Comparison of ENCODE assay signal across 19 cellular contexts in the genomic region with DNA sequence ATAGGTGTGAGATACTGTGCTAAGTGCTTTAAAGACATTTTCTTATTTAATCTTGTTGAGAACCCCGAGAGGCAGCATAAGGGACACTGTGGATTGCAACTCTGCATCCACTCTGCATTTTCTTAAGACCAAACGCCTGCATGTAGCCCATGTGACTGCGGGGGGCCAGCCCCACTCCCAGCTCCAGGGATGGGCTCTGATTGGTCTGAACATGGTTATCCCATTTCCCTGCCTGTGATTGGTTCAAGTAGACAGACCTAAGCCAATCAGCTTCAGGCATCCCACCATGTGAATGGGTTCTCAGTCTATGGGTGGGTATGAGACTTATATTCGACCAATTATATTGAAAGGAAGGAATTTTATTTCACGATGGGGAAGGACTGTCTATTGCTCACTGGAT. TPM values are rescaled to one million over a fixed set of nuclear protein-coding genes. Genes with fewer than 3 reads are reported as not detected.
DNase-seq lines count a peak whose midpoint lies in the region; ATAC-seq and TF ChIP-seq lines count a peak whose summit lies in the region.
"Had no signal": no experiment of that assay in that cellular context is flagged by ENCODE, and none has a peak within 500 bp of the region (broad histone marks: within the 10 kb centered on the region; RNA-seq: fewer than 3 reads in every experiment).

No MANE protein-coding gene starts in this region.

- no peak for TF ChIP-seq EP300 in SK-N-SH (IDR thresholded peaks at IDR 0.05; ENCODE audit: borderline replicate concordance in 1 of 2, low read depth in 1 of 2, low read length in 1 of 2)

- no peaks in the 10 kb centered on the region for H3K9me3 ChIP-seq in SK-N-SH
- H3K9me3 ChIP-seq: adrenal gland, gastroesophageal sphincter, left lung had no signal

- TF ChIP-seq CTCF in GM23338 (conservative IDR thresholded peaks at IDR 0.05; ENCODE audit: low read depth in 2 of 2) (no peak), SK-N-SH (IDR thresholded peaks at IDR 0.05) (no peak)

- H3F3A ChIP-seq in GM23338 (replicated peaks; ENCODE audit: low read depth) = peaks cover 6% of the 10 kb centered on the region; the same call in 1 of the 2 replicates
- no peaks in the 10 kb centered on the region for H3F3A ChIP-seq in SK-N-SH (replicated peaks; ENCODE audit: insufficient read depth)

- H2AFZ ChIP-seq in GM23338 (no peak overlapping the region), SK-N-SH (ENCODE audit: low read depth) (no peak overlapping the region)

- H3K4me3 Mint-ChIP-seq in GM23338 = no peak overlapping the region
- H3K4me3 Mint-ChIP-seq: B cell; stimulated activated naive CD8-positive, alpha-beta T cell treated with anti-CD3 and anti-CD28 coated beads, Interleukin-15, amount 100 ng/mL, for 72 hours had no signal

- CTCF ChIA-PET in SK-N-SH (lab: Yijun Ruan, JAX) = interaction anchor here (0.7 to 4.3 kb wide), 2 partner anchors 11 to 142 kb away, joined by 3 to 28 read pairs; no protein-coding TSS in a partner anchor

- H3K27me3 ChIP-seq in GM23338 (ENCODE audit: insufficient read depth) (no peaks in the 10 kb centered on the region), SK-N-SH (ENCODE audit: insufficient read depth) (no peaks in the 10 kb centered on the region)
- H3K27me3 ChIP-seq: adrenal gland, dorsolateral prefrontal cortex, gastroesophageal sphincter, left lung had no signal

- H3K4me1 ChIP-seq in GM23338 (ENCODE audit: insufficient read depth) (peaks cover 4% of the 10 kb centered on the region), SK-N-SH (ENCODE audit: control insufficient read depth in 1 of 2, insufficient read depth in 2 of 2, low read depth in 1 of 2, low read length in 1 of 2) (no peaks in the 10 kb centered on the region)
- H3K4me1 ChIP-seq: adrenal gland, gastroesophageal sphincter, left lung had no signal

- no peak overlapping the region for H3K4me2 ChIP-seq in GM23338
- H3K4me2 ChIP-seq in SK-N-SH = no peak overlapping the region

- H3K36me3 Mint-ChIP-seq in GM23338 (ENCODE audit: low read depth) = no peaks in the 10 kb centered on the region

- no peak overlapping the region for H3K4me3 ChIP-seq in GM23338
- H3K4me3 ChIP-seq in Jurkat, Clone E6-1 (ENCODE audit: low read length) = no peak overlapping the region
- no peak overlapping the region for H3K4me3 ChIP-seq in SK-N-SH (ENCODE audit: low read depth in 2 of 2, low read length in 1 of 2)
- H3K4me3 ChIP-seq: adrenal gland, dorsolateral prefrontal cortex, gastroesophageal sphincter, left lung had no signal

- H4K20me1 ChIP-seq in GM23338 (replicated peaks; ENCODE audit: insufficient read depth) = no peaks in the 10 kb centered on the region
- no peaks in the 10 kb centered on the region for H4K20me1 ChIP-seq in SK-N-SH (ENCODE audit: insufficient read depth)

- no peak for TF ChIP-seq RAD21 in SK-N-SH (IDR thresholded peaks at IDR 0.05; ENCODE audit: low read length)

- no peak overlapping the region for H3K27ac Mint-ChIP-seq in GM23338
- H3K27ac Mint-ChIP-seq: B cell; stimulated activated naive CD8-positive, alpha-beta T cell treated with anti-CD3 and anti-CD28 coated beads, Interleukin-15, amount 100 ng/mL, for 72 hours had no signal

- no peaks in the 10 kb centered on the region for H3K9me2 ChIP-seq in GM23338 (ENCODE audit: insufficient read depth)
- H3K9me2 ChIP-seq in SK-N-SH = no peaks in the 10 kb centered on the region

- 62% methylated on average over 5 of the region's 5 CpGs for WGBS in SK-N-SH (ENCODE audit: low lambda C conversion rate)

- DNase-seq in GM23338 (ENCODE audit: low spot score) (peak; percentile 54), SK-N-SH (peak; percentile 52), iPS DF 19.7 (ENCODE audit: low read depth, low spot score) (peak; percentile 65), NCI-H1694 treated with DMSO at 0.1 percent for 48 hours (lab: John Stamatoyannopoulos, UW) (no peak)
- DNase-seq in Jurkat, Clone E6-1 (ENCODE audit: low read depth, low spot score) = peak; percentile 52
- DNase-seq in stimulated activated naive CD8-positive, alpha-beta T cell treated with anti-CD3 and anti-CD28 coated beads, Interleukin-15, Interleukin-2, amounts not matched to agents 100 U/mL and 50 U/mL, for 24 hours = no peak
- DNase-seq: activated gamma-delta T cell; dorsolateral prefrontal cortex; NCI-H1105 treated with DMSO at 0.1 percent for 48 hours; stimulated activated CD4-positive, alpha-beta T cell treated with anti-CD3 and anti-CD28 coated beads, Interleukin-2, amount 100 ng/mL, for 24 hours; stimulated activated naive CD8-positive, alpha-beta T cell treated with anti-CD3 and anti-CD28 coated beads, Interleukin-15, amount 100 ng/mL, for 72 hours; T-helper 1 cell; trophoblast cell had no signal

- H3K27ac ChIP-seq in GM23338 (ENCODE audit: low read depth) (no peak overlapping the region), SK-N-SH (ENCODE audit: low read depth in 2 of 2, low read length in 1 of 2) (no peak overlapping the region)
- H3K27ac ChIP-seq: adrenal gland, epithelial cell of prostate, gastroesophageal sphincter, left lung had no signal

- POLR2A ChIA-PET in SK-N-SH (lab: Yijun Ruan, JAX) = no interaction called here

- no peak overlapping the region for H3K9ac ChIP-seq in SK-N-SH

- H3K27me3 Mint-ChIP-seq in GM23338 (ENCODE audit: insufficient read depth, low read depth, poor library complexity) = peaks cover 6% of the 10 kb centered on the region
- H3K27me3 Mint-ChIP-seq: B cell; stimulated activated naive CD8-positive, alpha-beta T cell treated with anti-CD3 and anti-CD28 coated beads, Interleukin-15, amount 100 ng/mL, for 72 hours had no signal

- peak; percentile 81 for ATAC-seq in GM23338
- no peak for ATAC-seq in GM21576 (IDR thresholded peaks at IDR 0.05; ENCODE audit: unreplicated experiment)
- no peak for ATAC-seq in stimulated activated naive CD8-positive, alpha-beta T cell treated with anti-CD3 and anti-CD28 coated beads, Interleukin-15, Interleukin-2, amounts not matched to agents 100 U/mL and 50 U/mL, for 24 hours
- ATAC-seq: gastroesophageal sphincter; left lung; stimulated activated naive CD8-positive, alpha-beta T cell treated with anti-CD3 and anti-CD28 coated beads, Interleukin-15, amount 100 ng/mL, for 72 hours had no signal

- no peaks in the 10 kb centered on the region; the same call in 2 of the 3 replicates for H3K9me3 Mint-ChIP-seq in GM23338
- H3K9me3 Mint-ChIP-seq: stimulated activated naive CD8-positive, alpha-beta T cell treated with anti-CD3 and anti-CD28 coated beads, Interleukin-15, amount 100 ng/mL, for 72 hours had no signal

- H3K36me3 ChIP-seq in GM23338 (ENCODE audit: insufficient read depth) (no peaks in the 10 kb centered on the region), SK-N-SH (replicated peaks in 1 of 2; ENCODE audit: control insufficient read depth in 1 of 2, insufficient read depth in 2 of 2, low read length in 1 of 2) (no peaks in the 10 kb centered on the region)
- H3K36me3 ChIP-seq: adrenal gland, gastroesophageal sphincter, left lung had no signal

- H3K4me1 Mint-ChIP-seq in GM23338 = peaks cover under 1% of the 10 kb centered on the region; the same call in 2 of the 3 replicates
- H3K4me1 Mint-ChIP-seq: B cell; stimulated activated naive CD8-positive, alpha-beta T cell treated with anti-CD3 and anti-CD28 coated beads, Interleukin-15, amount 100 ng/mL, for 72 hours had no signal

- H3K79me2 ChIP-seq in GM23338 (replicated peaks; ENCODE audit: insufficient read depth) (no peaks in the 10 kb centered on the region), SK-N-SH (ENCODE audit: insufficient read depth) (no peaks in the 10 kb centered on the region)

TF ChIP-seq in GM23338, 12 proteins besides CTCF, POLR2A, EP300 and RAD21 (continues in another document):
- no peak for TF ChIP-seq ZNF114 (CRISPR knock-in tag; IDR thresholded peaks at IDR 0.05)

TF ChIP-seq in SK-N-SH, 30 proteins besides CTCF, POLR2A, EP300 and RAD21 (continues in another document):
- TF ChIP-seq RFX5 (IDR thresholded peaks at IDR 0.05; ENCODE audit: low read length) (no peak), FOXM1 (IDR thresholded peaks at IDR 0.05; ENCODE audit: low read depth) (no peak), CHD2 (IDR thresholded peaks at IDR 0.05; ENCODE audit: low read length, partially characterized antibody) (no peak), JUND (IDR thresholded peaks at IDR 0.05) (no peak), REST (IDR thresholded peaks at IDR 0.05; ENCODE audit: low read depth, low read length) (no peak), YY1 (IDR thresholded peaks at IDR 0.05; ENCODE audit: low read depth) (no peak), POLR2AphosphoS5 (IDR thresholded peaks at IDR 0.05; ENCODE audit: low read depth, low read length) (no peak)

RNA-seq across cellular contexts. Expression of gene USP7, which starts 33.2 kb away (rescaled TPM):
- total RNA-seq in GM23338 (2014; rRNA removed; shearing (Covaris generic)) = 130 and 169 TPM in 2 replicates
- 39.9 and 42.3 TPM in 2 replicates for polyA plus RNA-seq in GM23338 (2016; fragmentation: Nextera tagmentation; extraction: Ambion mirVana)
- polyA plus RNA-seq in Jurkat, Clone E6-1 (2012; ENCODE audit: insufficient read depth, insufficient read length) = 98.6 TPM
- polyA plus RNA-seq in SK-N-SH (2012; rRNA removed) = 8.4 and 8.6 TPM in 2 replicates
- polyA plus RNA-seq in SK-N-SH (2012; cell fraction: cytosol; rRNA removed) = 11.0 and 13.7 TPM in 2 replicates
- polyA plus RNA-seq in SK-N-SH (2012; cell fraction: nucleus; rRNA removed) = 24.5 and 33.7 TPM in 2 replicates

Comparison
In these comparisons a context has a peak if more than half of its experiments do, and no peak if none do; other contexts are left out.
1. DNase-seq: peak in GM23338 (single experiment), Jurkat, Clone E6-1 (single experiment), SK-N-SH (single experiment) and iPS DF 19.7 (single experiment); none in NCI-H1694 treated with DMSO at 0.1 percent for 48 hours (single experiment) and stimulated activated naive CD8-positive, alpha-beta T cell treated with anti-CD3 and anti-CD28 coated beads, Interleukin-15, Interleukin-2, amounts not matched to agents 100 U/mL and 50 U/mL, for 24 hours (single experiment).